ENCODE assay signal across 30 cellular contexts in genomic region chr16:24206926-24207325, GRCh38. TPM values are rescaled to one million over a fixed set of nuclear protein-coding genes. Genes with fewer than 3 reads are reported as not detected.
"Had no signal": no experiment of that assay in that cellular context is flagged by ENCODE, and none has a peak within 500 bp of the region (broad histone marks: within the 10 kb centered on the region; RNA-seq: fewer than 3 reads in every experiment).

No MANE protein-coding gene starts in this region.

- H3K27me3 Mint-ChIP-seq: dendritic cell treated with granulocyte-macrophage colony-stimulating factor and Interleukin-4, amounts not matched to agents 40 ng/mL and 50 ng/mL, for 4 days; effector memory CD8-positive, alpha-beta T cell; naive B cell had no signal

- H3K4me3 Mint-ChIP-seq: dendritic cell treated with granulocyte-macrophage colony-stimulating factor and Interleukin-4, amounts not matched to agents 40 ng/mL and 50 ng/mL, for 4 days; effector memory CD8-positive, alpha-beta T cell; endodermal cell; mesothelial cell of epicardium had no signal

- DNase-seq: colonic mucosa; cortex of kidney; effector CD8-positive, alpha-beta T cell; effector memory CD8-positive, alpha-beta T cell; endodermal cell; erythroblast; esophagus squamous epithelium; foreskin fibroblast; foreskin melanocyte; gastrocnemius medialis; glutamatergic neuron; heart right ventricle; hippocampal formation; left cardiac atrium; left lung; left ventricle myocardium superior; lower lobe of right lung; mesenchymal stem cell; mucosa of descending colon; naive B cell had no signal

- H3K27ac Mint-ChIP-seq: dendritic cell treated with granulocyte-macrophage colony-stimulating factor and Interleukin-4, amounts not matched to agents 40 ng/mL and 50 ng/mL, for 4 days; endodermal cell; mesothelial cell of epicardium had no signal

- H3K36me3 Mint-ChIP-seq: mesothelial cell of epicardium had no signal

- ATAC-seq: effector memory CD8-positive, alpha-beta T cell; esophagus mucosa; gastrocnemius medialis; heart right ventricle; left cardiac atrium; left lung; left ventricle myocardium superior; lower lobe of right lung; mucosa of descending colon had no signal

- H3K9me3 Mint-ChIP-seq: dendritic cell treated with granulocyte-macrophage colony-stimulating factor and Interleukin-4, amounts not matched to agents 40 ng/mL and 50 ng/mL, for 4 days; effector memory CD8-positive, alpha-beta T cell; mesothelial cell of epicardium; naive B cell had no signal

RNA-seq across cellular contexts. Expression of gene CACNG3, which starts 49.2 kb away (rescaled TPM):
- total RNA-seq: colonic mucosa, dermis microvascular lymphatic vessel endothelial cell, endodermal cell, esophagus mucosa, esophagus squamous epithelium, gastrocnemius medialis, glomerular endothelial cell, heart right ventricle, kidney epithelial cell, left cardiac atrium, left lung, left ventricle myocardium superior, lower leg skin, lower lobe of right lung, lung microvascular endothelial cell, mesenteric fat pad, mesothelial cell of epicardium, mucosa of descending colon, myocyte had no signal
